1 cellular context compared by ENCODE assay signal in the genomic region with DNA sequence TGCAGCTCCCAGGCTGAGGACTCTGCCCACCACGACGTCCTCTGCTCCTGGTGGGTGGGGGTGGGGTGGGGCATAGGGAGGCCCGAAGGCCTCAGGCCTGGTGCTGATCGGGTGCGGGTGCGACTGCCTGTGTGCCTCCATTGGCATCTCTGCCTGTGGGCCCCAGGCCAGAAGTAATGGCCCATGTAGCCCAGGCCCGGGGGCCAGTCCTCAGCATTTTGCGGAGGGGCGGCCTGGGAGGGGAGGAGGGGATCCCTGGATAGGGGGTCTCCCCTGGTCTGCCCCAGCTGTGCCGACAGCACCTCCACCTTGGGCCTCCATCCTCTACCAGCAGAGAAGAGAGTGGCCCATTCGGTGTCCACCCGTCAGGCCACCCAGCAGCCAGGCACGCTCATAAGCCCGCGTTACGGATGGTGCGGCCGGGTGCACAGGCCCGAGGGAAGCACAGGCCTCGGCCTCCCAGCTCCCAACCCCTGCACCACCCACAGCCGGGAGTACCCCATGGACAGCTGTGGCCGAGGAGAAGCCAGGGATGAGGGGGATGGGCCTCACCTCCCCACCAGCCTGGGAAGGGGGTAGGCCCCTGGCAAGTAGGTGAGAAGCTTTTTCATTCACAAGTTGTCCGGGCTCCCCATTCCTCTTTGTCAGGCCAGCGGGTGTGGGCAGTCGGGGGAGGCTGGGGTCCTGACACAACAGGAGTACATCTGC.
TF ChIP-seq lines count a peak whose summit lies in the region.

No MANE protein-coding gene starts in this region.

TF ChIP-seq in HCT116, 20 proteins besides CTCF, POLR2A, EP300 and RAD21 (continued from another document):
- TF ChIP-seq, protein P1, sequence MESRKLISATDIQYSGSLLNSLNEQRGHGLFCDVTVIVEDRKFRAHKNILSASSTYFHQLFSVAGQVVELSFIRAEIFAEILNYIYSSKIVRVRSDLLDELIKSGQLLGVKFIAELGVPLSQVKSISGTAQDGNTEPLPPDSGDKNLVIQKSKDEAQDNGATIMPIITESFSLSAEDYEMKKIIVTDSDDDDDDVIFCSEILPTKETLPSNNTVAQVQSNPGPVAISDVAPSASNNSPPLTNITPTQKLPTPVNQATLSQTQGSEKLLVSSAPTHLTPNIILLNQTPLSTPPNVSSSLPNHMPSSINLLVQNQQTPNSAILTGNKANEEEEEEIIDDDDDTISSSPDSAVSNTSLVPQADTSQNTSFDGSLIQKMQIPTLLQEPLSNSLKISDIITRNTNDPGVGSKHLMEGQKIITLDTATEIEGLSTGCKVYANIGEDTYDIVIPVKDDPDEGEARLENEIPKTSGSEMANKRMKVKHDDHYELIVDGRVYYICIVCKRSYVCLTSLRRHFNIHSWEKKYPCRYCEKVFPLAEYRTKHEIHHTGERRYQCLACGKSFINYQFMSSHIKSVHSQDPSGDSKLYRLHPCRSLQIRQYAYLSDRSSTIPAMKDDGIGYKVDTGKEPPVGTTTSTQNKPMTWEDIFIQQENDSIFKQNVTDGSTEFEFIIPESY (IDR thresholded peaks at IDR 0.05; ENCODE audit: extremely low read depth, insufficient replicate concordance, low read length), result no peak
- TF ChIP-seq FOSL1 (IDR thresholded peaks at IDR 0.05; ENCODE audit: low read depth) (no peak), EGR1 (IDR thresholded peaks at IDR 0.05; ENCODE audit: low read depth) (no peak), ZFX (IDR thresholded peaks at IDR 0.05) (no peak)
